In the genomic region with DNA sequence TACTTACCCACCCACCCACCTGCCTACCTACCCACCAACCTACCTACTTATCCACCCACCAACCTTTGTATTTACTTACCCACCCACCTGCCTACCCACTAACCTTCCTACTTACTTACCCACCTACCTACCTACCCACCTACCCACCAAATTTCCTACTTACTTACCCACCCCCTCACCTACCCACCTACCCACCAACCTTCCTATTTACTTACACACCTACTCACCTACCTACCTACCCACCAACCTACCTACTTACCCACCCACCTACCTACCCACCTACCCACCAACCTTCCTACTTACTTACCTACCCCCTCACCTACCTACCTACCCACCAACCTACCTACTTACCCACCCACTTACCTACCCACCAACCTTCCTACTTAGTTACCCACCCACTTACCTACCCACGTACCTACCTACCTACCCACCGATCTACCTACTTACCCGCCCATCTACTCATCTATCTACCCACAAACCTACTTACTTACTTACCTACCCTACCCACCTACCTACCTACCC, we compare ENCODE assay signal across 24 cellular contexts.
"Had no signal": no experiment of that assay in that cellular context is flagged by ENCODE, and none has a peak within 500 bp of the region (broad histone marks: within the 10 kb centered on the region; RNA-seq: fewer than 3 reads in every experiment).

No MANE protein-coding gene starts in this region.

- H3K4me1 ChIP-seq: esophagus muscularis mucosa, foreskin keratinocyte, gastroesophageal sphincter, right atrium auricular region, spleen, stomach, thyroid gland had no signal

- H3K9me3 Mint-ChIP-seq: memory B cell; natural killer cell; stimulated activated naive B cell treated with anti-CD40 and anti-IgM and Interleukin-4, amounts not matched to agents 10 μg/mL and 1 μg/mL and 100 μg/mL, for 72 hours had no signal

- H3K27me3 ChIP-seq: esophagus muscularis mucosa, heart left ventricle, hepatocyte, ovary, right atrium auricular region, stomach, thyroid gland had no signal

- H3K27ac Mint-ChIP-seq: memory B cell; natural killer cell; stimulated activated naive B cell treated with anti-CD40 and anti-IgM and Interleukin-4, amounts not matched to agents 10 μg/mL and 1 μg/mL and 100 μg/mL, for 72 hours had no signal

- DNase-seq: dermis blood vessel endothelial cell; effector memory CD4-positive, alpha-beta T cell; foreskin keratinocyte; heart left ventricle; kidney; natural killer cell; occipital lobe; ovary; spleen; stimulated activated CD4-positive, alpha-beta T cell treated with anti-CD3 and anti-CD28 coated beads, Interleukin-4, amount 100 ng/mL, for 4 hours; stimulated activated naive B cell treated with anti-CD40 and anti-IgM and Interleukin-4, amounts not matched to agents 10 μg/mL and 1 μg/mL and 100 μg/mL, for 72 hours; stomach; thyroid gland; trophoblast cell had no signal

- H3K4me2 ChIP-seq: hepatocyte had no signal

- H3K36me3 Mint-ChIP-seq: memory B cell; natural killer cell; stimulated activated naive B cell treated with anti-CD40 and anti-IgM and Interleukin-4, amounts not matched to agents 10 μg/mL and 1 μg/mL and 100 μg/mL, for 72 hours had no signal

- H3K79me2 ChIP-seq: hepatocyte had no signal

- H2AFZ ChIP-seq: hepatocyte had no signal

- H3K9me3 ChIP-seq: esophagus muscularis mucosa, gastroesophageal sphincter, heart left ventricle, ovary, right atrium auricular region, spleen, stomach, thyroid gland had no signal

- ATAC-seq: foreskin keratinocyte; gastroesophageal sphincter; heart left ventricle; left lobe of liver; natural killer cell; stimulated activated naive B cell treated with anti-CD40 and anti-IgM and Interleukin-4, amounts not matched to agents 10 μg/mL and 1 μg/mL and 100 μg/mL, for 72 hours had no signal

- H3K4me3 ChIP-seq: coronary artery, esophagus muscularis mucosa, gastroesophageal sphincter, heart left ventricle, hepatocyte, lung, ovary, right atrium auricular region, skin epidermis, spleen, stomach, thyroid gland had no signal

- H3K27ac ChIP-seq: coronary artery, esophagus muscularis mucosa, foreskin keratinocyte, gastroesophageal sphincter, heart left ventricle, hepatocyte, ovary, right atrium auricular region, skin epidermis, spleen, stomach, thyroid gland had no signal

- H3K4me3 Mint-ChIP-seq: memory B cell; natural killer cell; stimulated activated naive B cell treated with anti-CD40 and anti-IgM and Interleukin-4, amounts not matched to agents 10 μg/mL and 1 μg/mL and 100 μg/mL, for 72 hours had no signal

- H3K36me3 ChIP-seq: esophagus muscularis mucosa, gastroesophageal sphincter, heart left ventricle, ovary, right atrium auricular region, spleen, stomach, thyroid gland had no signal

- H3K4me1 Mint-ChIP-seq: memory B cell; natural killer cell; stimulated activated naive B cell treated with anti-CD40 and anti-IgM and Interleukin-4, amounts not matched to agents 10 μg/mL and 1 μg/mL and 100 μg/mL, for 72 hours had no signal

- FAIRE-seq: endothelial cell of umbilical vein, kidney had no signal
